16 cellular contexts compared by ENCODE assay signal in the genomic region with DNA sequence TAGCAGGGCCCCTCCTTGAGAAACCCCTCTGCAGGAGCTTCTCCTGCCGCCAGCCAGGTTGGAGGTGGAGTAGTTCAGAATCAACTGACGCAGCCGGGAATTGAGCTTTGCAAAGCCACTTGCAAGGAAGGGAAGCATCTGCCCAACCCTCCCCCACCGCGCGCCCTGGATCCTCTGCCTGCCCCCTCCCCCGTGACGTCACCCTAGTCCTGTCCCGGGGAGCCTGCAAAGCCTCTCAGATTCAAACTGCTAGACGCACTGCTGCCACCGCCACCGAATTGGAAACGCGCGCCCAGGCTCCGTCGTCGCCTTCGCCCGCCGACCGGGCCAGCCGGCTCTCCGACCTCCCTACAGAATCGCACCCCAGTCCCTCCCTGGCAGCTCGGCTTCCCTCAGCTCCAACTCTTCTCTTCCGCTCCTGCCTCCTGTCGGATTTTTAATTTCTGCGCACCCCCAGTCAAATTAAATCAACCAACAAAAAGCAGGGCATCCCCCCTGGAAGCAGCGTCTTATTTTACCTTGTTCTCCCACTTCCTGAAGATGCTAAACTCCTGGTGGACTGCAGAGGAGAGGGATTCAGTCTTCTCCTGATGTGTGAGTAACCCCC. TPM values are rescaled to one million over a fixed set of nuclear protein-coding genes. Genes with fewer than 3 reads are reported as not detected.
A peak's percentile ranks its signal among the peaks of the same experiment; 100 is the strongest.
DNase-seq lines count a peak whose midpoint lies in the region; TF ChIP-seq lines count a peak whose summit lies in the region.
"Had no signal": no experiment of that assay in that cellular context is flagged by ENCODE, and none has a peak within 500 bp of the region (broad histone marks: within the 10 kb centered on the region; RNA-seq: fewer than 3 reads in every experiment).

No MANE protein-coding gene starts in this region.

- no peak overlapping the region for H3K56ac ChIP-seq in H9 (ENCODE audit: insufficient read length, low read depth, low read length)

- H4K8ac ChIP-seq in H9 (replicated peaks; ENCODE audit: insufficient read length, low read depth, low read length), result no peak overlapping the region

- no peak overlapping the region for H2AFZ ChIP-seq in H9 (ENCODE audit: low read length)
- H2AFZ ChIP-seq: GM23248 had no signal

- H3K4me2 ChIP-seq in H9 (ENCODE audit: insufficient read depth, insufficient read length, low read length), result peak overlapping the region; percentile 58

- peaks cover 15 to 20% of the 10 kb centered on the region in 2 experiments for H3K4me1 Mint-ChIP-seq in H9

- no peaks in the 10 kb centered on the region for H4K20me1 ChIP-seq in H9 (ENCODE audit: control insufficient read depth, insufficient read depth, insufficient read length)

- H2BK15ac ChIP-seq in H9 (ENCODE audit: low read depth, low read length), result no peak overlapping the region

- no peak overlapping the region for H2BK20ac ChIP-seq in H9 (ENCODE audit: low read depth, low read length, poor library complexity, severe bottlenecking)

- peaks cover 4 to 6% (median 4%) of the 10 kb centered on the region in 3 experiments; a peak in 5 of 7 replicates for H3K36me3 Mint-ChIP-seq in H9 (ENCODE audit: insufficient read depth in 1 of 3, low read depth in 3 of 3)
- H3K36me3 Mint-ChIP-seq: CD8-positive, alpha-beta memory T cell had no signal

- WGBS in H9 (ENCODE audit: extremely low coverage, insufficient read length, low lambda C conversion rate), result no CpG with 5 or more reads among the region's 30 CpGs

- no peak overlapping the region for H4K5ac ChIP-seq in H9 (ENCODE audit: insufficient read length, low read depth, low read length)

- H2BK12ac ChIP-seq in H9 (ENCODE audit: insufficient read length, low read depth, low read length), result no peak overlapping the region

- peaks cover 22% of the 10 kb centered on the region for H3K9me3 ChIP-seq in H9 (ENCODE audit: control insufficient read depth, low read depth, low read length)

- H3K14ac ChIP-seq in H9 (ENCODE audit: insufficient read depth, low read length), result no peak overlapping the region

- peaks cover 85% of the 10 kb centered on the region for H3K27me3 Mint-ChIP-seq in H9 (ENCODE audit: low read depth)

- peaks cover 14% of the 10 kb centered on the region for H3K23me2 ChIP-seq in H9 (ENCODE audit: insufficient read length, low read depth, low read length, poor library complexity, severe bottlenecking)

- no peak for TF ChIP-seq CTCF in H9 (conservative IDR thresholded peaks at IDR 0.05)
- no peak for TF ChIP-seq CTCF in brain microvascular endothelial cell (IDR thresholded peaks at IDR 0.05; ENCODE audit: low read depth, low read length, missing control alignments)

- DNase-seq in H9, result peak; percentile 71
- DNase-seq in brain microvascular endothelial cell, result no peak
- peak; percentile 42 for DNase-seq in inferior parietal cortex (ENCODE audit: extremely low spot score)
- DNase-seq in retina, result peak; percentile 65
- no peak for DNase-seq in AML-193 (lab: John Stamatoyannopoulos, UW)
- no peak for DNase-seq in NCI-H1930 (lab: John Stamatoyannopoulos, UW)
- DNase-seq in activated T-cell treated with anti-CD3 and anti-CD28 coated beads, Interleukin-2, amount 50 U/mL, for 48 hours, result no peak
- DNase-seq: activated CD4-positive, alpha-beta memory T cell treated with anti-CD3 and anti-CD28 coated beads, Interleukin-2, amount 10 ng/mL, durations not matched to agents 7 days and 5 days; CD8-positive, alpha-beta memory T cell; GF-D8; GM23248; heart right ventricle; SIG-M5; stimulated activated CD4-positive, alpha-beta T cell treated with anti-CD3 and anti-CD28 coated beads, Interleukin-2, amount 100 ng/mL, for 48 hours had no signal

- no peaks in the 10 kb centered on the region for H3K36me3 ChIP-seq in brain microvascular endothelial cell (replicated peaks)
- H3K36me3 ChIP-seq: heart right ventricle had no signal

- H3K27ac Mint-ChIP-seq in H9, result no peak overlapping the region
- H3K27ac Mint-ChIP-seq: activated CD4-positive, alpha-beta memory T cell treated with anti-CD3 and anti-CD28 coated beads, Interleukin-2, amount 10 ng/mL, durations not matched to agents 7 days and 5 days; CD8-positive, alpha-beta memory T cell had no signal

- peaks cover 54% of the 10 kb centered on the region for H3K27me3 ChIP-seq in H9 (ENCODE audit: insufficient read depth, low read length)
- H3K27me3 ChIP-seq in brain microvascular endothelial cell (replicated peaks), result no peaks in the 10 kb centered on the region

- H2BK120ac ChIP-seq in H9 (ENCODE audit: low read depth, low read length, poor library complexity, severe bottlenecking), result no peak overlapping the region

- no peak overlapping the region for H3K27ac ChIP-seq in H9 (ENCODE audit: insufficient read length, low read depth, low read length)
- no peak overlapping the region for H3K27ac ChIP-seq in brain microvascular endothelial cell
- H3K27ac ChIP-seq: GM23248, heart right ventricle had no signal

- H2BK5ac ChIP-seq in H9 (ENCODE audit: insufficient read length, low read length), result no peak overlapping the region

- no peak overlapping the region for H2AK5ac ChIP-seq in H9 (ENCODE audit: insufficient read length, low read length)

- H3T11ph ChIP-seq in H9 (ENCODE audit: low read length), result no peak overlapping the region

- no peak overlapping the region for H3K23ac ChIP-seq in H9 (ENCODE audit: insufficient read length, low read depth, low read length)

- H3K18ac ChIP-seq in H9 (ENCODE audit: insufficient read length, low read depth, low read length), result no peak overlapping the region

- H3K4me3 ChIP-seq in brain microvascular endothelial cell (ENCODE audit: low read depth, low read length), result peak overlapping the region; percentile 24
- H3K4me3 ChIP-seq: GM23248, heart right ventricle had no signal

- H3K4me3 Mint-ChIP-seq in H9, result peak overlapping the region; percentile 61 to 86
- H3K4me3 Mint-ChIP-seq: activated CD4-positive, alpha-beta memory T cell treated with anti-CD3 and anti-CD28 coated beads, Interleukin-2, amount 10 ng/mL, durations not matched to agents 7 days and 5 days; CD8-positive, alpha-beta memory T cell had no signal

- no peaks in the 10 kb centered on the region for H3K79me2 ChIP-seq in H9 (ENCODE audit: insufficient read depth, low read length)

- in situ Hi-C loops in brain microvascular endothelial cell (cut with HindIII; ENCODE audit: low pct_ligation_motif_present, low sequenced_read_pairs), result no loop called here

- H3K79me1 ChIP-seq in H9 (ENCODE audit: insufficient read depth, low read depth, low read length, poor library complexity, severe bottlenecking), result no peaks in the 10 kb centered on the region

- no peak overlapping the region for H4K91ac ChIP-seq in H9 (ENCODE audit: insufficient read length, low read depth, low read length)

- no peak overlapping the region for H3K9ac ChIP-seq in H9 (ENCODE audit: extremely low read depth, insufficient read length, low read length)
- H3K9ac ChIP-seq: GM23248 had no signal

- peaks cover 70 to 74% of the 10 kb centered on the region in 2 experiments for H3K9me3 Mint-ChIP-seq in H9
- H3K9me3 Mint-ChIP-seq: activated CD4-positive, alpha-beta memory T cell treated with anti-CD3 and anti-CD28 coated beads, Interleukin-2, amount 10 ng/mL, durations not matched to agents 7 days and 5 days had no signal

- H3K4me1 ChIP-seq in H9 (ENCODE audit: insufficient read depth, low read length), result no peaks in the 10 kb centered on the region
- H3K4me1 ChIP-seq: heart right ventricle had no signal

- no peak overlapping the region for H3K4ac ChIP-seq in H9 (ENCODE audit: low read depth, low read length)

RNA-seq across cellular contexts. Expression of gene SLITRK2, which starts 3.8 kb away (rescaled TPM):
- 0.09 and 0.11 TPM in 2 replicates for total RNA-seq in H9 (2021)
- total RNA-seq: activated CD4-positive, alpha-beta memory T cell treated with anti-CD3 and anti-CD28 coated beads, Interleukin-2, amount 10 ng/mL, durations not matched to agents 7 days and 5 days; CD8-positive, alpha-beta memory T cell; epithelial cell of proximal tubule; GM23248; mononuclear cell had no signal

Comparison
In these comparisons a context has a peak if more than half of its experiments do, and no peak if none do; other contexts are left out.
1. DNase-seq: peak in H9 (single experiment), inferior parietal cortex (single experiment) and retina (single experiment); none in brain microvascular endothelial cell (single experiment), AML-193 (0 of 2), NCI-H1930 (0 of 2) and activated T-cell treated with anti-CD3 and anti-CD28 coated beads, Interleukin-2, amount 50 U/mL, for 48 hours (0 of 2).